8 cellular contexts compared by ENCODE assay signal in genomic region chr19:3970313-3970807, GRCh38. TPM values are rescaled to one million over a fixed set of nuclear protein-coding genes. Genes with fewer than 3 reads are reported as not detected.
DNase-seq lines count a peak whose midpoint lies in the region; ATAC-seq and TF ChIP-seq lines count a peak whose summit lies in the region.

No MANE protein-coding gene starts in this region.

- peaks cover 28 to 55% (median 48%) of the 10 kb centered on the region in 9 donors for H3K4me1 ChIP-seq in heart right ventricle
- H3K4me1 ChIP-seq in mammary epithelial cell (ENCODE audit: insufficient read depth, low read length): peaks cover 24% of the 10 kb centered on the region
- peaks cover 22% of the 10 kb centered on the region for H3K4me1 ChIP-seq in mononuclear cell (ENCODE audit: insufficient read depth, low read length)

- BruUV-seq in mammary epithelial cell (replicated peaks; lab: Mats Ljungman, UMichigan): no TSS peak

- H3K79me2 ChIP-seq in mammary epithelial cell (ENCODE audit: insufficient read depth, low read length): peaks cover 50% of the 10 kb centered on the region

- ATAC-seq in heart right ventricle (peak in 1 of 8 donors; percentile 1), Right ventricle myocardium inferior (no peak), omental fat pad (ENCODE audit: low FRiP score) (no peak)

- H3K27me3 ChIP-seq in heart right ventricle (no peaks in the 10 kb centered on the region), mammary epithelial cell (ENCODE audit: insufficient read depth, low read length) (no peaks in the 10 kb centered on the region), mononuclear cell (ENCODE audit: insufficient read depth, low read length) (no peaks in the 10 kb centered on the region)

- H4K20me1 ChIP-seq in mammary epithelial cell (ENCODE audit: insufficient read depth, low read length): peaks cover 6% of the 10 kb centered on the region

- intact Hi-C loops in heart right ventricle (cut with DNase I) (loop anchor here in 5 of 10 donors (2.0 to 10.0 kb wide), 3 partner anchors 14 to 208 kb away; partner anchors contain the start of genes EEF2 (in 3 of the 5), APBA3 (in 2 of the 5) and MRPL54 (in 2 of the 5)), Right ventricle myocardium inferior (cut with DNase I) (loop anchor here (2.0 kb wide), 1 partner anchor 14 kb away; the partner anchor contains the start of gene EEF2), mammary epithelial cell (cut with micrococcal nuclease) (loop anchor here (2.0 kb wide), 1 partner anchor 14 kb away; the partner anchor contains the start of gene EEF2)

- H3K36me3 ChIP-seq in heart right ventricle: peaks cover 0 to 49% (median 28%) of the 10 kb centered on the region in 9 donors
- H3K36me3 ChIP-seq in mammary epithelial cell (ENCODE audit: insufficient read depth, low read length): peaks cover 15% of the 10 kb centered on the region

- WGBS in heart right ventricle, 2 donors: 0 to 1% methylated on average over 21 to 22 of the region's 22 CpGs
- 0% methylated on average over 2 of the region's 22 CpGs for WGBS in mammary epithelial cell (ENCODE audit: low coverage, missing lambda C conversion rate)

- peak overlapping the region; percentile 81 for H3K4me2 ChIP-seq in mammary epithelial cell (ENCODE audit: insufficient read depth, low read depth, low read length)

- in situ Hi-C loops in mammary epithelial cell (cut with MboI; ENCODE audit: low sequenced_read_pairs in 2 of 2): no loop called here

- H3K9ac ChIP-seq in mammary epithelial cell (ENCODE audit: insufficient read depth, low read length): peak overlapping the region; percentile 68

- peak overlapping the region; percentile 44 for H2AFZ ChIP-seq in mammary epithelial cell (ENCODE audit: low read depth, low read length)

- dilution Hi-C loops in mammary epithelial cell (cut with HindIII; ENCODE audit: low sequenced_read_pairs): no loop called here

- peak overlapping the region; percentile 77 to 99 (median 96) for H3K4me3 ChIP-seq in heart right ventricle
- H3K4me3 ChIP-seq in mammary epithelial cell (replicated peaks in 1 of 3; ENCODE audit: insufficient read depth in 1 of 3, low read depth in 2 of 3, low read length in 3 of 3): peak overlapping the region; percentile 92 to 97 (median 96)
- H3K4me3 ChIP-seq in mononuclear cell (ENCODE audit: low read length): peak overlapping the region; percentile 73

- no peaks in the 10 kb centered on the region for H3K9me3 ChIP-seq in heart right ventricle
- H3K9me3 ChIP-seq in mammary epithelial cell (replicated peaks; ENCODE audit: insufficient read depth, low read length): no peaks in the 10 kb centered on the region
- H3K9me3 ChIP-seq in mononuclear cell (ENCODE audit: low read depth, low read length): no peaks in the 10 kb centered on the region

- TF ChIP-seq CTCF in heart right ventricle (IDR thresholded peaks at IDR 0.05) (no peak), mammary epithelial cell (conservative IDR thresholded peaks at IDR 0.05 in 1 of 2, IDR thresholded peaks at IDR 0.05 in 1 of 2; ENCODE audit: extremely low read depth in 1 of 2, insufficient read depth in 1 of 2, low read depth in 1 of 2, low read length in 2 of 2) (no peak), omental fat pad (IDR thresholded peaks at IDR 0.05) (no peak)

- DNase-seq in heart right ventricle: no peak
- DNase-seq in Right ventricle myocardium inferior (ENCODE audit: missing footprints): no peak
- no peak for DNase-seq in mammary epithelial cell
- DNase-seq in effector CD8-positive, alpha-beta T cell (lab: John Stamatoyannopoulos, UW): no peak
- DNase-seq in germinal center (ENCODE audit: low spot score): no peak
- DNase-seq in NCI-H2227 (lab: John Stamatoyannopoulos, UW; ENCODE audit: unreplicated experiment): no peak
- no peak for DNase-seq in omental fat pad (ENCODE audit: low spot score)

- CTCF ChIA-PET in mammary epithelial cell (lab: Charles Lee; ENCODE audit: low non-redundant PET): no interaction called here

- H3K27ac ChIP-seq in heart right ventricle (peak overlapping the region; percentile 93 to 100 (median 98)), mammary epithelial cell (ENCODE audit: insufficient read depth, low read depth, low read length) (peak overlapping the region; percentile 88)

RNA-seq across cellular contexts. Expression of gene DAPK3, which starts 0.5 kb away (rescaled TPM):
- 100 to 1,000 TPM in 5 of 10 donors, 10 to 100 TPM in 5; 72.5 to 222 (median 99.5) TPM for total RNA-seq in heart right ventricle
- 100 to 1,000 TPM; 140 to 214 TPM for polyA plus RNA-seq in heart right ventricle
- 67.5 TPM for total RNA-seq in Right ventricle myocardium inferior
- total RNA-seq in mammary epithelial cell: 10 to 100 TPM; 69.2 to 99.9 TPM
- 37.3 TPM for polyA plus RNA-seq in mammary epithelial cell
- 92.3 TPM for polyA minus RNA-seq in mammary epithelial cell
- total RNA-seq in mononuclear cell: 17.8 TPM
- total RNA-seq in omental fat pad: 10 to 100 TPM; 40.7 to 71.7 (median 56.9) TPM

RNA-seq across cellular contexts. Expression of gene EEF2, which starts 14.9 kb away (rescaled TPM):
- total RNA-seq in heart right ventricle: 1,000 to 10,000 TPM; 1,845 to 2,887 (median 2,645) TPM
- polyA plus RNA-seq in heart right ventricle: 1,000 to 10,000 TPM in 1 of 2 donors, 100 to 1,000 TPM in 1; 704 to 1,279 TPM
- 2,154 TPM for total RNA-seq in Right ventricle myocardium inferior
- 1,000 to 10,000 TPM; 2,299 to 2,969 TPM for total RNA-seq in mammary epithelial cell
- polyA plus RNA-seq in mammary epithelial cell: 1,137 TPM
- 1,027 TPM for polyA minus RNA-seq in mammary epithelial cell
- total RNA-seq in mononuclear cell: 1,886 TPM
- 1,000 to 10,000 TPM; 1,922 to 2,283 (median 2,030) TPM for total RNA-seq in omental fat pad

RNA-seq across cellular contexts. Expression of gene PIAS4, which starts 37.2 kb away (rescaled TPM):
- total RNA-seq in heart right ventricle: 10 to 100 TPM; 11.5 to 22.8 (median 14.3) TPM
- polyA plus RNA-seq in heart right ventricle: 10 to 100 TPM in 1 of 2 donors, 1 to 10 TPM in 1; 8.5 to 10.5 TPM
- total RNA-seq in Right ventricle myocardium inferior: 16.1 TPM
- 10 to 100 TPM; 20.8 to 29.9 TPM for total RNA-seq in mammary epithelial cell
- polyA plus RNA-seq in mammary epithelial cell: 11.5 TPM
- polyA minus RNA-seq in mammary epithelial cell: 13.7 TPM
- total RNA-seq in mononuclear cell: 12.0 TPM
- total RNA-seq in omental fat pad: 10 to 100 TPM; 10.6 to 21.6 (median 11.2) TPM

RNA-seq across cellular contexts. Expression of gene NMRK2, which starts 37.5 kb away (rescaled TPM):
- total RNA-seq in heart right ventricle (1,000 to 10,000 TPM in 1 of 10 donors, 100 to 1,000 TPM in 9; 241 to 2,570 (median 640) TPM), Right ventricle myocardium inferior (627 TPM), mammary epithelial cell (not detected), mononuclear cell (not detected), omental fat pad (not detected)
- polyA plus RNA-seq in heart right ventricle (1,000 to 10,000 TPM; 1,128 to 1,168 TPM), mammary epithelial cell (not detected)
- polyA minus RNA-seq in mammary epithelial cell: not detected
